ENCODE assay signal across 13 cellular contexts in genomic region chr15:70526974-70527325, GRCh38.
DNase-seq lines count a peak whose midpoint lies in the region; ATAC-seq, FAIRE-seq and TF ChIP-seq lines count a peak whose summit lies in the region.
"Had no signal": no experiment of that assay in that cellular context is flagged by ENCODE, and none has a peak within 500 bp of the region (broad histone marks: within the 10 kb centered on the region; RNA-seq: fewer than 3 reads in every experiment).

No MANE protein-coding gene starts in this region.

- no peaks in the 10 kb centered on the region for H3K27me3 ChIP-seq in CD4-positive, CD25-positive, alpha-beta regulatory T cell (ENCODE audit: control insufficient read depth, insufficient read depth, low read length)
- H3K27me3 ChIP-seq in K562 (ENCODE audit: control insufficient read depth in 2 of 2, insufficient read depth in 2 of 2, low read length in 2 of 2), result peaks cover 2 to 13% of the 10 kb centered on the region in 2 experiments; a peak in 4 of 5 replicates
- no peaks in the 10 kb centered on the region; the same call in 1 of the 2 replicates for H3K27me3 ChIP-seq in H9 (ENCODE audit: insufficient read depth, low read length)

- no peaks in the 10 kb centered on the region for H3K79me1 ChIP-seq in H9 (ENCODE audit: insufficient read depth, low read depth, low read length, poor library complexity, severe bottlenecking)

- H4K8ac ChIP-seq in H9 (replicated peaks; ENCODE audit: insufficient read length, low read depth, low read length), result no peak overlapping the region

- no TSS peak for BruUV-seq in K562 (replicated peaks; lab: Mats Ljungman, UMichigan)

- FAIRE-seq in K562 (lab: Jason Lieb, UNC), result no peak
- FAIRE-seq: D721Med, islet of Langerhans had no signal

- no peak overlapping the region for H2BK120ac ChIP-seq in H9 (ENCODE audit: low read depth, low read length, poor library complexity, severe bottlenecking)

- ATAC-seq in CD4-positive, CD25-positive, alpha-beta regulatory T cell (ENCODE audit: low read depth in 2 of 2), result no peak
- ATAC-seq in K562, result no peak
- ATAC-seq in naive thymus-derived CD8-positive, alpha-beta T cell, result no peak
- ATAC-seq: right cardiac atrium had no signal

- no peak overlapping the region for H4K91ac ChIP-seq in H9 (ENCODE audit: insufficient read length, low read depth, low read length)

- CTCF ChIA-PET in K562 (lab: Yijun Ruan, JAX; ENCODE audit: low intra/inter-chr PET ratio), result no interaction called here

- no peak overlapping the region for H3K56ac ChIP-seq in H9 (ENCODE audit: insufficient read length, low read depth, low read length)

- no peak overlapping the region for H3K4me3 Mint-ChIP-seq in CD4-positive, CD25-positive, alpha-beta regulatory T cell
- peak overlapping the region in 8 of 10 donors; percentile 11 to 84 (median 50) for H3K4me3 Mint-ChIP-seq in naive thymus-derived CD8-positive, alpha-beta T cell
- H3K4me3 Mint-ChIP-seq in H9, result no peak overlapping the region

- H4K5ac ChIP-seq in H9 (ENCODE audit: insufficient read length, low read depth, low read length), result no peak overlapping the region

- TF ChIP-seq CTCF in K562 (IDR thresholded peaks at IDR 0.05 in 2 of 3, conservative IDR thresholded peaks at IDR 0.05 in 1 of 3; ENCODE audit: insufficient read depth in 2 of 3, low read depth in 1 of 3, low read length in 3 of 3) (no peak), H9 (conservative IDR thresholded peaks at IDR 0.05) (no peak)

- no peak overlapping the region; the same call in 1 of the 2 replicates for H3K4me2 ChIP-seq in K562 (ENCODE audit: insufficient read depth, low read length)
- H3K4me2 ChIP-seq in H9 (ENCODE audit: insufficient read depth, insufficient read length, low read length), result no peak overlapping the region

- H3K4me1 ChIP-seq in CD4-positive, CD25-positive, alpha-beta regulatory T cell (ENCODE audit: control insufficient read depth, insufficient read depth, low read length, poor library complexity, severe bottlenecking), result peaks cover 24% of the 10 kb centered on the region
- peaks cover 0 to 3% of the 10 kb centered on the region in 2 experiments; a peak in 1 of 5 replicates for H3K4me1 ChIP-seq in K562 (replicated peaks in 1 of 2; ENCODE audit: control insufficient read depth in 2 of 2, insufficient read depth in 2 of 2, low read length in 2 of 2)
- no peaks in the 10 kb centered on the region for H3K4me1 ChIP-seq in H9 (ENCODE audit: insufficient read depth, low read length)

- peaks cover 0 to 2% (median 0%) of the 10 kb centered on the region in 7 donors for H3K9me3 Mint-ChIP-seq in CD4-positive, CD25-positive, alpha-beta regulatory T cell
- H3K9me3 Mint-ChIP-seq in naive thymus-derived CD8-positive, alpha-beta T cell, result no peaks in the 10 kb centered on the region
- H3K9me3 Mint-ChIP-seq in H9, result no peaks in the 10 kb centered on the region
- H3K9me3 Mint-ChIP-seq: activated naive CD4-positive, alpha-beta T cell treated with anti-CD3 and anti-CD28 coated beads, Interleukin-2, amount 50 U/mL, for 24 hours had no signal

- no peaks in the 10 kb centered on the region for H3K36me3 Mint-ChIP-seq in CD4-positive, CD25-positive, alpha-beta regulatory T cell
- peaks cover 0 to 10% (median 0%) of the 10 kb centered on the region in 3 donors for H3K36me3 Mint-ChIP-seq in naive thymus-derived CD8-positive, alpha-beta T cell
- H3K36me3 Mint-ChIP-seq in H9 (ENCODE audit: insufficient read depth in 1 of 3, low read depth in 3 of 3), result no peaks in the 10 kb centered on the region

- in situ Hi-C loops in K562 (cut with MboI), result no loop called here

- H3T11ph ChIP-seq in H9 (ENCODE audit: low read length), result no peak overlapping the region

- H3K27ac ChIP-seq in CD4-positive, CD25-positive, alpha-beta regulatory T cell (ENCODE audit: insufficient read depth, low read length, poor library complexity, severe bottlenecking), result no peak overlapping the region
- H3K27ac ChIP-seq in KOPT-K1 (ENCODE audit: low read depth, low read length, poor library complexity, severe bottlenecking), result peak overlapping the region; percentile 76
- no peak overlapping the region for H3K27ac ChIP-seq in K562 (ENCODE audit: extremely low read depth, low read depth, low read length)
- H3K27ac ChIP-seq in H9 (ENCODE audit: insufficient read length, low read depth, low read length), result no peak overlapping the region

- DNase-seq in CD4-positive, CD25-positive, alpha-beta regulatory T cell, result no peak
- DNase-seq in K562 (ENCODE audit: extremely low read depth in 1 of 4, low spot score in 3 of 4) (no peak), AML-193 (lab: John Stamatoyannopoulos, UW) (no peak), H9 (no peak), islet precursor cell (no peak)
- no peak for DNase-seq in naive thymus-derived CD8-positive, alpha-beta T cell
- DNase-seq in stimulated activated CD4-positive, alpha-beta T cell treated with anti-CD3 and anti-CD28 coated beads, Interleukin-1b, Interleukin-23, amount 100 ng/mL, for 48 hours, result no peak
- DNase-seq: NCI-H446 treated with DMSO at 0.1 percent for 48 hours, right cardiac atrium had no signal

- H2BK20ac ChIP-seq in H9 (ENCODE audit: low read depth, low read length, poor library complexity, severe bottlenecking), result no peak overlapping the region

- H3K27ac Mint-ChIP-seq in CD4-positive, CD25-positive, alpha-beta regulatory T cell, result peak overlapping the region in 2 of 3 donors; percentile 53 to 90
- peak overlapping the region in 6 of 10 donors; percentile 20 to 98 (median 97) for H3K27ac Mint-ChIP-seq in naive thymus-derived CD8-positive, alpha-beta T cell
- no peak overlapping the region for H3K27ac Mint-ChIP-seq in H9

- peaks cover 13 to 50% (median 32%) of the 10 kb centered on the region in 4 donors for H3K4me1 Mint-ChIP-seq in CD4-positive, CD25-positive, alpha-beta regulatory T cell
- peaks cover 52 to 87% (median 70%) of the 10 kb centered on the region in 4 donors for H3K4me1 Mint-ChIP-seq in naive thymus-derived CD8-positive, alpha-beta T cell
- H3K4me1 Mint-ChIP-seq in H9, result peaks cover 29% of the 10 kb centered on the region in 2 experiments

- intact Hi-C loops in K562 (cut with micrococcal nuclease), result no loop called here

- H3K36me3 ChIP-seq in CD4-positive, CD25-positive, alpha-beta regulatory T cell (ENCODE audit: control insufficient read depth, insufficient read depth, low read length), result no peaks in the 10 kb centered on the region
- H3K36me3 ChIP-seq in KOPT-K1 (ENCODE audit: insufficient read depth, low read length), result no peaks in the 10 kb centered on the region
- H3K36me3 ChIP-seq in K562 (ENCODE audit: control insufficient read depth, insufficient read depth, low read length), result no peaks in the 10 kb centered on the region

- 0 out of 2 replicates have a peak, but pooled peaks cover 3% of the 10 kb centered on the region for H4K20me1 ChIP-seq in K562 (replicated peaks; ENCODE audit: control insufficient read depth, insufficient read depth, low read length)
- no peaks in the 10 kb centered on the region for H4K20me1 ChIP-seq in H9 (ENCODE audit: control insufficient read depth, insufficient read depth, insufficient read length)

- H2BK15ac ChIP-seq in H9 (ENCODE audit: low read depth, low read length), result no peak overlapping the region

- no peaks in the 10 kb centered on the region for H3K9me1 ChIP-seq in K562 (ENCODE audit: control insufficient read depth, insufficient read depth, low read length)

- no peak for TF ChIP-seq EP300 in K562 (IDR thresholded peaks at IDR 0.05; ENCODE audit: low read length)

- H3K23ac ChIP-seq in H9 (ENCODE audit: insufficient read length, low read depth, low read length), result no peak overlapping the region

- no peak overlapping the region for H2BK5ac ChIP-seq in H9 (ENCODE audit: insufficient read length, low read length)

- H2AK5ac ChIP-seq in H9 (ENCODE audit: insufficient read length, low read length), result no peak overlapping the region

- no peak overlapping the region for H3K4me3 ChIP-seq in CD4-positive, CD25-positive, alpha-beta regulatory T cell (ENCODE audit: low read depth, low read length)
- H3K4me3 ChIP-seq in K562, result no peak overlapping the region

- no peak overlapping the region for H3K14ac ChIP-seq in H9 (ENCODE audit: insufficient read depth, low read length)

- H3K79me2 ChIP-seq in K562 (ENCODE audit: control insufficient read depth, insufficient read depth, low read length) (no peaks in the 10 kb centered on the region), H9 (ENCODE audit: insufficient read depth, low read length) (no peaks in the 10 kb centered on the region)

- H2AFZ ChIP-seq in K562 (ENCODE audit: low read depth, low read length), result peak overlapping the region; percentile 19; the same call in 1 of the 2 replicates
- no peak overlapping the region for H2AFZ ChIP-seq in H9 (ENCODE audit: low read length)

- WGBS in K562 (ENCODE audit: insufficient coverage, low coverage, missing lambda C conversion rate), result 15% methylated on average over 6 of the region's 6 CpGs
- WGBS in H9 (ENCODE audit: extremely low coverage, insufficient read length, low lambda C conversion rate), result no CpG with 5 or more reads among the region's 6 CpGs

- no peaks in the 10 kb centered on the region for H3K23me2 ChIP-seq in H9 (ENCODE audit: insufficient read length, low read depth, low read length, poor library complexity, severe bottlenecking)

- no peak overlapping the region for H3K4ac ChIP-seq in H9 (ENCODE audit: low read depth, low read length)

- TF ChIP-seq RAD21 in K562 (CRISPR knock-in tag; conservative IDR thresholded peaks at IDR 0.05 in 1 of 2, IDR thresholded peaks at IDR 0.05 in 1 of 2), result no peak

- H3K18ac ChIP-seq in H9 (ENCODE audit: insufficient read length, low read depth, low read length), result no peak overlapping the region

- H3K9ac ChIP-seq in K562 (ENCODE audit: insufficient read depth in 1 of 2, low read depth in 2 of 2, low read length in 2 of 2) (no peak overlapping the region), H9 (ENCODE audit: extremely low read depth, insufficient read length, low read length) (no peak overlapping the region)

- TF ChIP-seq POLR2A in K562 (conservative IDR thresholded peaks at IDR 0.05), result no peak

- H3K9me3 ChIP-seq in CD4-positive, CD25-positive, alpha-beta regulatory T cell (ENCODE audit: control insufficient read depth in 2 of 2, low read length in 2 of 2), result no peaks in the 10 kb centered on the region
- H3K9me3 ChIP-seq in KOPT-K1 (ENCODE audit: insufficient read depth, low read length, poor library complexity, severe bottlenecking), result no peaks in the 10 kb centered on the region
- no peaks in the 10 kb centered on the region for H3K9me3 ChIP-seq in K562 (replicated peaks; ENCODE audit: control insufficient read depth, insufficient read depth, low read depth, low read length)
- no peaks in the 10 kb centered on the region for H3K9me3 ChIP-seq in H9 (ENCODE audit: control insufficient read depth, low read depth, low read length)

- POLR2A ChIA-PET in K562 (lab: Yijun Ruan, JAX), result interaction anchor here (0.7 kb wide), 1 partner anchor 840 kb away, joined by 3 read pairs; no protein-coding TSS in a partner anchor
- POLR2A ChIA-PET in naive thymus-derived CD8-positive, alpha-beta T cell (lab: Charles Lee), result interaction anchor here (0.9 to 3.2 kb wide), 5 partner anchors 8 to 427 kb away, joined by 3 to 24 read pairs (median 6); no protein-coding TSS in a partner anchor

- no peaks in the 10 kb centered on the region for H3K27me3 Mint-ChIP-seq in CD4-positive, CD25-positive, alpha-beta regulatory T cell
- no peaks in the 10 kb centered on the region for H3K27me3 Mint-ChIP-seq in naive thymus-derived CD8-positive, alpha-beta T cell
- H3K27me3 Mint-ChIP-seq in H9 (ENCODE audit: low read depth), result peaks cover 4% of the 10 kb centered on the region; the same call in 1 of the 2 replicates
- H3K27me3 Mint-ChIP-seq: activated naive CD4-positive, alpha-beta T cell treated with anti-CD3 and anti-CD28 coated beads, Interleukin-2, amount 50 U/mL, for 24 hours had no signal

- H2BK12ac ChIP-seq in H9 (ENCODE audit: insufficient read length, low read depth, low read length), result no peak overlapping the region

Comparison
In these comparisons a context has a peak if more than half of its experiments do, and no peak if none do; other contexts are left out.
1. H3K27ac Mint-ChIP-seq: peak in CD4-positive, CD25-positive, alpha-beta regulatory T cell (2 of 3) and naive thymus-derived CD8-positive, alpha-beta T cell (6 of 10); none in H9 (0 of 3).
2. H3K4me3 Mint-ChIP-seq: peak in naive thymus-derived CD8-positive, alpha-beta T cell (8 of 10); none in CD4-positive, CD25-positive, alpha-beta regulatory T cell (0 of 4) and H9 (0 of 2).